1 cellular context compared by ENCODE assay signal in genomic region chr11:43366597-43367121, GRCh38.
A peak's percentile ranks its signal among the peaks of the same experiment; 100 is the strongest.
TF ChIP-seq lines count a peak whose summit lies in the region.

No MANE protein-coding gene starts in this region.

TF ChIP-seq in K562, 482 proteins besides CTCF, POLR2A, EP300 and RAD21 (continued from another document and continues in another):
- TF ChIP-seq NCOA2 (IDR thresholded peaks at IDR 0.05; ENCODE audit: partially characterized antibody in 2 of 2), result no peak
- peak; percentile 22; the same call in 1 of the 2 replicates for TF ChIP-seq ARID1B (IDR thresholded peaks at IDR 0.05)
- TF ChIP-seq HINFP (tag; conservative IDR thresholded peaks at IDR 0.05; ENCODE audit: low read depth), result no peak
- TF ChIP-seq ESRRA (IDR thresholded peaks at IDR 0.05; ENCODE audit: borderline replicate concordance, low read depth), result no peak
- no peak for TF ChIP-seq HSF4 (CRISPR knock-in tag; IDR thresholded peaks at IDR 0.05; ENCODE audit: borderline replicate concordance)
- no peak for TF ChIP-seq MXD1 (CRISPR knock-in tag; IDR thresholded peaks at IDR 0.05; ENCODE audit: borderline replicate concordance, poor library complexity, severe bottlenecking)
- TF ChIP-seq ZNF518B (CRISPR knock-in tag; IDR thresholded peaks at IDR 0.05), result no peak
- no peak for TF ChIP-seq ILF3 (IDR thresholded peaks at IDR 0.05; ENCODE audit: borderline replicate concordance)
- TF ChIP-seq MNT (conservative IDR thresholded peaks at IDR 0.05), result peak in 1 of 2 experiments; percentile 25; a peak in 1 of 4 replicates
- no peak for TF ChIP-seq ETS1 (conservative IDR thresholded peaks at IDR 0.05; ENCODE audit: control insufficient read depth, low read depth, low read length)
- no peak for TF ChIP-seq ZNF197 (CRISPR knock-in tag; IDR thresholded peaks at IDR 0.05; ENCODE audit: low read depth)
- no peak for TF ChIP-seq ZNF639 (CRISPR knock-in tag; conservative IDR thresholded peaks at IDR 0.05 in 1 of 2, IDR thresholded peaks at IDR 0.05 in 1 of 2)
- no peak for TF ChIP-seq MEF2A (IDR thresholded peaks at IDR 0.05; ENCODE audit: control insufficient read depth, low read depth, low read length)
- no peak for TF ChIP-seq ZNF175 (CRISPR knock-in tag; IDR thresholded peaks at IDR 0.05; ENCODE audit: low read depth)
- TF ChIP-seq ZNF12 (CRISPR knock-in tag; IDR thresholded peaks at IDR 0.05), result no peak
- no peak for TF ChIP-seq GTF2E2 (tag; IDR thresholded peaks at IDR 0.05)
- TF ChIP-seq SPI1 (IDR thresholded peaks at IDR 0.05; ENCODE audit: borderline replicate concordance, low read depth, low read length), result no peak
- TF ChIP-seq MGA (IDR thresholded peaks at IDR 0.05), result no peak
- no peak for TF ChIP-seq SAFB2 (IDR thresholded peaks at IDR 0.05; ENCODE audit: borderline replicate concordance, low read depth, low read length, severe bottlenecking)
- no peak for TF ChIP-seq EWSR1 (IDR thresholded peaks at IDR 0.05; ENCODE audit: borderline replicate concordance, low read depth, partially characterized antibody)
- no peak for TF ChIP-seq TCF7 (IDR thresholded peaks at IDR 0.05; ENCODE audit: borderline replicate concordance)
- no peak for TF ChIP-seq PHB (CRISPR knock-in tag; IDR thresholded peaks at IDR 0.05)
- TF ChIP-seq ZBTB11 (CRISPR knock-in tag; IDR thresholded peaks at IDR 0.05), result no peak
- no peak for TF ChIP-seq HNRNPLL (IDR thresholded peaks at IDR 0.05; ENCODE audit: low read depth, low read length, poor library complexity, severe bottlenecking)
- no peak for TF ChIP-seq SIN3B (IDR thresholded peaks at IDR 0.05; ENCODE audit: low read depth)
- no peak for TF ChIP-seq TAF7 (tag; IDR thresholded peaks at IDR 0.05)
- no peak for TF ChIP-seq ZNF3 (CRISPR knock-in tag; IDR thresholded peaks at IDR 0.05)
- no peak for TF ChIP-seq CBX1 (IDR thresholded peaks at IDR 0.05; ENCODE audit: low read depth)
- no peak for TF ChIP-seq HEY1 (CRISPR knock-in tag; IDR thresholded peaks at IDR 0.05; ENCODE audit: borderline replicate concordance)
- TF ChIP-seq PHF20 (IDR thresholded peaks at IDR 0.05; ENCODE audit: partially characterized antibody), result no peak
- no peak for TF ChIP-seq RBM14 (IDR thresholded peaks at IDR 0.05; ENCODE audit: borderline replicate concordance, insufficient read depth, low read depth, low read length)
- no peak for TF ChIP-seq SRSF1 (IDR thresholded peaks at IDR 0.05; ENCODE audit: low read depth, low read length)
